Comparison of ENCODE assay signal across 14 cellular contexts in the genomic region with DNA sequence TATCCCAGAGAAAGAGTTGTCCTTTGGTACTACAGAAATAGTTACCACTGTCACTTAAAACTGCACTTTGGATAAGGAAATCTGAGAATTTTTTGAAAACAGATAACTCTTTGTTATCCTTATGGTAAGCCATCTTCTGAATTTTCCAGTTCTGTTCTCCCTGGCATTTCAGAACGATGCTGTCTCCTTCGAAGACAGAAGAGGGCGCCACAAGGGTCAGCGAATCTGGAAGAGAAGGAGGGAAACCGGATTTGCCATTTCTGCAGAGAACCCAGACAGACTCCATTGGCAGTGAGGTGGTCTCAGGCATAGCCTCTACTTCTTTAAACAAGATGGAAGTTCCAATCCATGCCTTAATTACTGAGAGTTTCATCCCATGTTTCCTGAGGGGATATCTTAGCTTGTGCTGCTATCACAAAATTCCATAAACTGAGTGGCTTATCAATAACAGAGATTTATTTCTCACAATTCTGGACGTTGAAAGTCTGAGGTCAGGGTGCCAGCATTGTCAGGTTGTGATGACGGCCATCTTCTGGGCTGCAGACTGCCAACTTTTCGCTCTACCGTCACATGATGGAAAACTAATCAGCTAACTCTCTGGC. TPM values are rescaled to one million over a fixed set of nuclear protein-coding genes. Genes with fewer than 3 reads are reported as not detected.
DNase-seq lines count a peak whose midpoint lies in the region; ATAC-seq and TF ChIP-seq lines count a peak whose summit lies in the region.
"Had no signal": no experiment of that assay in that cellular context is flagged by ENCODE, and none has a peak within 500 bp of the region (broad histone marks: within the 10 kb centered on the region; RNA-seq: fewer than 3 reads in every experiment).

No MANE protein-coding gene starts in this region.

- ATAC-seq in HCT116 (peak; percentile 66), upper lobe of left lung (ENCODE audit: low FRiP score in 2 of 2) (no peak), HG03175 (IDR thresholded peaks at IDR 0.05; ENCODE audit: unreplicated experiment) (no peak), HG02623 (IDR thresholded peaks at IDR 0.05; ENCODE audit: unreplicated experiment) (no peak)
- ATAC-seq: body of pancreas had no signal

- H3K9me3 ChIP-seq in HCT116 (ENCODE audit: control insufficient read depth in 1 of 2, insufficient read depth in 1 of 2, low read depth in 1 of 2, low read length in 2 of 2) (no peaks in the 10 kb centered on the region), WERI-Rb-1 (ENCODE audit: severe bottlenecking) (no peaks in the 10 kb centered on the region), upper lobe of left lung (no peaks in the 10 kb centered on the region), mesenchymal stem cell (ENCODE audit: control insufficient read depth, low read length) (no peaks in the 10 kb centered on the region)
- H3K9me3 ChIP-seq: body of pancreas, right atrium auricular region had no signal

- no peak overlapping the region for H3K14ac ChIP-seq in mesenchymal stem cell (ENCODE audit: low read length in 2 of 2)

- H3K79me1 ChIP-seq in mesenchymal stem cell (replicated peaks; ENCODE audit: low read length, poor library complexity, severe bottlenecking) = no peaks in the 10 kb centered on the region

- no peak overlapping the region for H2AK5ac ChIP-seq in mesenchymal stem cell (ENCODE audit: low read length, severe bottlenecking)

- POLR2A ChIA-PET in HCT116 (lab: Charles Lee) = no interaction called here

- H3K27me3 ChIP-seq in HCT116 (ENCODE audit: insufficient read depth, low read length) = peaks cover 45% of the 10 kb centered on the region
- no peaks in the 10 kb centered on the region for H3K27me3 ChIP-seq in WERI-Rb-1 (ENCODE audit: insufficient read depth, low read depth, severe bottlenecking)
- no peaks in the 10 kb centered on the region for H3K27me3 ChIP-seq in upper lobe of left lung
- no peaks in the 10 kb centered on the region for H3K27me3 ChIP-seq in mesenchymal stem cell (ENCODE audit: control insufficient read depth in 1 of 2, insufficient read depth in 1 of 2, low read length in 2 of 2)
- H3K27me3 ChIP-seq: body of pancreas, right atrium auricular region had no signal

- H3K27ac ChIP-seq in HCT116 (ENCODE audit: low read depth, low read length) (no peak overlapping the region), WERI-Rb-1 (no peak overlapping the region), upper lobe of left lung (no peak overlapping the region), mesenchymal stem cell (ENCODE audit: low read length, poor library complexity, severe bottlenecking) (no peak overlapping the region)
- H3K27ac ChIP-seq: body of pancreas, right atrium auricular region had no signal

- CTCF ChIA-PET in HCT116 (lab: Charles Lee) = no interaction called here

- RAD21 ChIA-PET in HCT116 (lab: Charles Lee; ENCODE audit: low non-redundant PET in 1 of 2, low total read pairs in 2 of 2, uncharacterized antibody in 2 of 2, unreplicated experiment in 2 of 2) = no interaction called here

- TF ChIP-seq RAD21 in HCT116 (IDR thresholded peaks at IDR 0.05; ENCODE audit: low read depth) = peak; percentile 43

- H3K4me2 ChIP-seq in HCT116 (ENCODE audit: low read length) (no peak overlapping the region), mesenchymal stem cell (ENCODE audit: low read length, poor library complexity, severe bottlenecking) (no peak overlapping the region)

- H3K9me2 ChIP-seq in HCT116 (ENCODE audit: insufficient read depth) = no peaks in the 10 kb centered on the region

- H3K9ac ChIP-seq in HCT116 (ENCODE audit: low read length) (no peak overlapping the region), mesenchymal stem cell (ENCODE audit: low read length) (no peak overlapping the region)

- H3K36me3 ChIP-seq in HCT116 (ENCODE audit: control insufficient read depth in 1 of 2, insufficient read depth in 2 of 2, low read length in 2 of 2) = no peaks in the 10 kb centered on the region
- H3K36me3 ChIP-seq in WERI-Rb-1 = no peaks in the 10 kb centered on the region
- no peaks in the 10 kb centered on the region for H3K36me3 ChIP-seq in upper lobe of left lung
- H3K36me3 ChIP-seq in mesenchymal stem cell (ENCODE audit: control insufficient read depth in 1 of 2, insufficient read depth in 2 of 2, low read depth in 1 of 2, low read length in 2 of 2) = no peaks in the 10 kb centered on the region
- H3K36me3 ChIP-seq: right atrium auricular region had no signal

- TF ChIP-seq CTCF in HCT116 (IDR thresholded peaks at IDR 0.05 in 2 of 3, conservative IDR thresholded peaks at IDR 0.05 in 1 of 3; ENCODE audit: borderline replicate concordance in 1 of 3, insufficient read depth in 1 of 3, low read depth in 2 of 3, low read length in 2 of 3) (peak; percentile 28 to 71 (median 64); a peak in 5 of 6 replicates), WERI-Rb-1 (IDR thresholded peaks at IDR 0.05; ENCODE audit: low read depth, low read length) (peak; percentile 76), upper lobe of left lung (IDR thresholded peaks at IDR 0.05) (no peak)

- H3K79me2 ChIP-seq in HCT116 (ENCODE audit: insufficient read depth, low read length) = no peaks in the 10 kb centered on the region

- no peak overlapping the region for H2BK12ac ChIP-seq in mesenchymal stem cell (ENCODE audit: low read length in 2 of 2)

- H2BK120ac ChIP-seq in mesenchymal stem cell (ENCODE audit: low read depth, low read length) = no peak overlapping the region

- H3K18ac ChIP-seq in mesenchymal stem cell (ENCODE audit: low read depth in 1 of 2, low read length in 2 of 2) = no peak overlapping the region

- DNase-seq in COLO829 (ENCODE audit: low spot score) (peak; percentile 47), HCT116 (ENCODE audit: low read depth, low spot score) (no peak), WERI-Rb-1 (peak; percentile 44), kidney tubule cell (ENCODE audit: low spot score) (peak; percentile 11), upper lobe of left lung (no peak), mesenchymal stem cell (no peak)
- DNase-seq: body of pancreas, DMS79 treated with DMSO at 0.1 percent for 48 hours, NCI-H345 had no signal

- no peak overlapping the region for H4K91ac ChIP-seq in mesenchymal stem cell (ENCODE audit: low read length)

- TF ChIP-seq EP300 in upper lobe of left lung (IDR thresholded peaks at IDR 0.05) = no peak

- no peak overlapping the region for H3K4ac ChIP-seq in mesenchymal stem cell (ENCODE audit: low read depth in 1 of 2, low read length in 2 of 2)

- BruUV-seq in HCT116 (replicated peaks; lab: Mats Ljungman, UMichigan) = no TSS peak

- H4K8ac ChIP-seq in mesenchymal stem cell (ENCODE audit: low read length) = no peak overlapping the region

- intact Hi-C loops in HCT116 (cut with micrococcal nuclease) = loop anchor here (2.0 to 5.0 kb wide), 2 partner anchors 177 to 350 kb away; no protein-coding TSS in a partner anchor

- no peaks in the 10 kb centered on the region for H3K4me1 ChIP-seq in HCT116 (ENCODE audit: control insufficient read depth in 1 of 2, insufficient read depth in 2 of 2, low read length in 2 of 2)
- peaks cover 0 to 3% (median 0%) of the 10 kb centered on the region in 4 donors for H3K4me1 ChIP-seq in upper lobe of left lung
- no peaks in the 10 kb centered on the region for H3K4me1 ChIP-seq in mesenchymal stem cell (ENCODE audit: control insufficient read depth, insufficient read depth, low read depth, low read length)
- H3K4me1 ChIP-seq: body of pancreas, right atrium auricular region had no signal

- no peak overlapping the region for H3K23ac ChIP-seq in mesenchymal stem cell (ENCODE audit: low read length in 2 of 2)

- no peak overlapping the region for H2BK5ac ChIP-seq in mesenchymal stem cell (ENCODE audit: low read depth, low read length, poor library complexity, severe bottlenecking)

- TF ChIP-seq POLR2A in HCT116 (IDR thresholded peaks at IDR 0.05; ENCODE audit: borderline replicate concordance, extremely low read depth, insufficient read depth, insufficient read length) (no peak), upper lobe of left lung (IDR thresholded peaks at IDR 0.05) (no peak)

- 54 to 63% methylated on average over 9 of the region's 9 CpGs for WGBS in upper lobe of left lung, 2 donors
- 40% methylated on average over 9 of the region's 9 CpGs for WGBS in mesenchymal stem cell

- H2BK15ac ChIP-seq in mesenchymal stem cell (ENCODE audit: low read depth, poor library complexity, severe bottlenecking) = no peak overlapping the region

- H3K4me3 ChIP-seq in HCT116 (replicated peaks in 1 of 2; ENCODE audit: low read depth in 1 of 2, low read length in 2 of 2) (no peak overlapping the region), WERI-Rb-1 (ENCODE audit: low read depth, low read length) (no peak overlapping the region), upper lobe of left lung (no peak overlapping the region), mesenchymal stem cell (ENCODE audit: insufficient read depth in 1 of 2, low read depth in 1 of 2, low read length in 2 of 2) (no peak overlapping the region)
- H3K4me3 ChIP-seq: body of pancreas, lung, right atrium auricular region had no signal

- H2AFZ ChIP-seq in HCT116 (ENCODE audit: low read depth, low read length, poor library complexity, severe bottlenecking) = no peak overlapping the region
- no peak overlapping the region for H2AFZ ChIP-seq in mesenchymal stem cell (ENCODE audit: low read depth, low read length)

- H4K20me1 ChIP-seq in HCT116 (ENCODE audit: insufficient read depth) = no peaks in the 10 kb centered on the region

TF ChIP-seq in HCT116, 20 proteins besides CTCF, POLR2A, EP300 and RAD21 (continues in another document):
- TF ChIP-seq SIN3A (IDR thresholded peaks at IDR 0.05; ENCODE audit: low read depth) (no peak), POLR2AphosphoS5 (IDR thresholded peaks at IDR 0.05; ENCODE audit: low read depth, low read length) (no peak), ZFX (IDR thresholded peaks at IDR 0.05) (no peak), EGR1 (IDR thresholded peaks at IDR 0.05; ENCODE audit: low read depth) (no peak), SRF (IDR thresholded peaks at IDR 0.05; ENCODE audit: low read depth) (no peak), ZNF274 (IDR thresholded peaks at IDR 0.05; ENCODE audit: low read depth, low read length) (no peak)
- TF ChIP-seq, protein P1, sequence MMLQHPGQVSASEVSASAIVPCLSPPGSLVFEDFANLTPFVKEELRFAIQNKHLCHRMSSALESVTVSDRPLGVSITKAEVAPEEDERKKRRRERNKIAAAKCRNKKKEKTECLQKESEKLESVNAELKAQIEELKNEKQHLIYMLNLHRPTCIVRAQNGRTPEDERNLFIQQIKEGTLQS (IDR thresholded peaks at IDR 0.05) = no peak
- TF ChIP-seq, protein P2, sequence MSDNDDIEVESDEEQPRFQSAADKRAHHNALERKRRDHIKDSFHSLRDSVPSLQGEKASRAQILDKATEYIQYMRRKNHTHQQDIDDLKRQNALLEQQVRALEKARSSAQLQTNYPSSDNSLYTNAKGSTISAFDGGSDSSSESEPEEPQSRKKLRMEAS (IDR thresholded peaks at IDR 0.05) = no peak

RNA-seq across cellular contexts. Expression of gene FCRL2, which starts 6.4 kb away (rescaled TPM):
- total RNA-seq in HCT116 (2021; ENCODE audit: unreplicated experiment) (not detected), upper lobe of left lung (1 to 10 TPM in 2 of 6 donors, under 1 TPM in 4; 0.46 to 3.1 (median 0.68) TPM)
- polyA plus RNA-seq in HCT116 (2012) = not detected in 2 replicates
- not detected for polyA plus RNA-seq in mesenchymal stem cell (2013, experiment 1 of 2)
- not detected for polyA plus RNA-seq in mesenchymal stem cell (2013, experiment 2 of 2)
- total RNA-seq: body of pancreas, HT1080, right atrium auricular region had no signal

RNA-seq across cellular contexts. Expression of gene FCRL1, which starts 49.4 kb away (rescaled TPM):
- total RNA-seq in HCT116 (2021; ENCODE audit: unreplicated experiment) = not detected
- polyA plus RNA-seq in HCT116 (2012) = not detected in 2 replicates
- 10 to 100 TPM in 2 of 6 donors, 1 to 10 TPM in 4; 1.2 to 18.9 (median 3.6) TPM for total RNA-seq in upper lobe of left lung
- not detected for polyA plus RNA-seq in mesenchymal stem cell (2013, experiment 1 of 2)
- not detected for polyA plus RNA-seq in mesenchymal stem cell (2013, experiment 2 of 2)
- total RNA-seq: body of pancreas, HT1080 had no signal

Comparison
In these comparisons a context has a peak if more than half of its experiments do, and no peak if none do; other contexts are left out.
1. DNase-seq: peak in COLO829 (single experiment), WERI-Rb-1 (single experiment) and kidney tubule cell (single experiment); none in HCT116 (single experiment), upper lobe of left lung (0 of 2) and mesenchymal stem cell (single experiment).
2. CTCF ChIP-seq: peak in HCT116 (3 of 3) and WERI-Rb-1 (single experiment); none in upper lobe of left lung (0 of 6).